8 cellular contexts compared by ENCODE assay signal in the genomic region with DNA sequence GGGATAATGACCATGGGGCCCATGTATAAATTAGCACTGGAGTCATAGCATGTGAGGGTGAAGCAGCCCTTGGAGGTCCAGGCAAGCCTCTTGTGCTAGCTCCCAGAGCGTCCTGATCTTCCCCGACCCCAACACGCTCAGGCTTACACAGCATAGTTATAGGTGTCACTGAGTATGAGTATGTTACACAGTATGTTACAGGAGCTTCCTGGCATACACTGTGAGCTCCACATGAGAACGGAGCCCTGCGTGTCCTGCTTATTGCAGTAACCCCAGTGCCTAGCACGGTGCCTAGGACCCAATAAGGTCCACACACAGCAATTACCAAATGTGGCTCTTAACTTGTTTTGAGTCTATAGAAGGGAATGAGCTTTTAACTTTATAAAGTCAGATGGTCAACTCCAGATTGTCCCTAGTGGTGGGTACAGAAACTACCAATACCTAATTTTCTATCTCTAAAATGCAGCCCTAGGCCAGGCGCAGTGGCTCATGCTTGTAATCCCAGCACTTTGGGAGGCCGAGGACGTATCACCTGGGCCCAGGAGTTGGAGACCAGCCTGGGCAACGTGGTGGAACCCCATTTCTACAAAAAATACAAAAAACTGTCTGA.
DNase-seq lines count a peak whose midpoint lies in the region; ATAC-seq and TF ChIP-seq lines count a peak whose summit lies in the region.

No MANE protein-coding gene starts in this region.

- TF ChIP-seq CTCF in astrocyte of the spinal cord (IDR thresholded peaks at IDR 0.05; ENCODE audit: low read depth, low read length) (peak; percentile 41), neutrophil (IDR thresholded peaks at IDR 0.05) (no peak)

- in situ Hi-C loops in astrocyte of the spinal cord (cut with HindIII; ENCODE audit: low sequenced_read_pairs): no loop called here

- no peaks in the 10 kb centered on the region for H3K36me3 ChIP-seq in neutrophil

- ATAC-seq in HG03378 (IDR thresholded peaks at IDR 0.05; ENCODE audit: unreplicated experiment): peak; percentile 76

- peak; percentile 21 for DNase-seq in SIG-M5 treated with dmso at 0.1 percent for 504 hours (lab: John Stamatoyannopoulos, UW; ENCODE audit: unreplicated experiment)
- DNase-seq in SIG-M5 (lab: John Stamatoyannopoulos, UW): no peak
- no peak for DNase-seq in astrocyte of the spinal cord (ENCODE audit: low read depth, low spot score)
- DNase-seq in nucleus accumbens (lab: John Stamatoyannopoulos, UW): no peak
- no peak for DNase-seq in NCI-H345 (lab: John Stamatoyannopoulos, UW)
- DNase-seq in caudate nucleus (lab: John Stamatoyannopoulos, UW): no peak

- H3K27ac ChIP-seq in neutrophil (peak overlapping the region; percentile 83), caudate nucleus (ENCODE audit: low read depth, low read length) (no peak overlapping the region)

- H3K27me3 ChIP-seq in neutrophil: no peaks in the 10 kb centered on the region

- no peaks in the 10 kb centered on the region for H3K9me3 ChIP-seq in neutrophil

- H3K4me3 ChIP-seq in astrocyte of the spinal cord (ENCODE audit: low read depth, low read length) (no peak overlapping the region), neutrophil (ENCODE audit: low read depth in 1 of 2, low read length in 1 of 2) (no peak overlapping the region)

- peaks cover 22 to 27% of the 10 kb centered on the region in 2 experiments for H3K4me1 ChIP-seq in neutrophil (ENCODE audit: control insufficient read depth in 1 of 2, insufficient read depth in 1 of 2, low read depth in 1 of 2, low read length in 1 of 2)
